ENCODE assay signal across 1 cellular context in genomic region chr9:18976368-18977238, GRCh38.
TF ChIP-seq lines count a peak whose summit lies in the region.

No MANE protein-coding gene starts in this region.

TF ChIP-seq in endothelial cell of umbilical vein, 7 proteins besides CTCF, POLR2A, EP300 and RAD21 (continued from another document):
- TF ChIP-seq POLR2AphosphoS5 (IDR thresholded peaks at IDR 0.05; ENCODE audit: insufficient read depth, low read depth, low read length) (no peak), EZH2 (IDR thresholded peaks at IDR 0.05; ENCODE audit: borderline replicate concordance, low read depth, low read length, severe bottlenecking) (no peak), GATA2 (IDR thresholded peaks at IDR 0.05; ENCODE audit: insufficient read depth, insufficient read length, low read depth, low read length) (no peak), MAX (IDR thresholded peaks at IDR 0.05; ENCODE audit: insufficient read depth, insufficient read length) (no peak)
